Comparison of ENCODE assay signal across 19 cellular contexts in genomic region chr12:62713190-62713589, GRCh38.
"Had no signal": no experiment of that assay in that cellular context is flagged by ENCODE, and none has a peak within 500 bp of the region (broad histone marks: within the 10 kb centered on the region; RNA-seq: fewer than 3 reads in every experiment).

No MANE protein-coding gene starts in this region.

- H3K4me3 ChIP-seq: body of pancreas, coronary artery, gastrocnemius medialis, SK-N-MC, suprapubic skin, upper lobe of right lung had no signal

- H3K27me3 ChIP-seq: body of pancreas, gastrocnemius medialis, suprapubic skin, upper lobe of right lung had no signal

- H3K27ac Mint-ChIP-seq: activated CD4-positive, alpha-beta T cell treated with anti-CD3 and anti-CD28 coated beads for 36 hours; activated CD8-positive, alpha-beta memory T cell treated with anti-CD3 and anti-CD28 coated beads, Interleukin-2, amount 10 ng/mL, durations not matched to agents 7 days and 5 days; activated naive CD8-positive, alpha-beta T cell treated with anti-CD3 and anti-CD28 coated beads, Interleukin-2, amount 10 ng/mL, durations not matched to agents 7 days and 5 days; activated T-helper 17 cell treated with anti-CD3 and anti-CD28 coated beads, Interleukin-2, amount 50 U/mL, for 72 hours; natural killer cell treated with Interleukin-12 subunit alpha and Interleukin-12 subunit beta and Interleukin-15 and Interleukin-18, amount 100 ng/mL, for 72 hours; progenitor cell of endocrine pancreas had no signal

- H3K9me3 ChIP-seq: body of pancreas, gastrocnemius medialis, suprapubic skin, upper lobe of right lung had no signal

- H3K36me3 ChIP-seq: gastrocnemius medialis, suprapubic skin, upper lobe of right lung had no signal

- H3K4me3 Mint-ChIP-seq: activated CD4-positive, alpha-beta T cell treated with anti-CD3 and anti-CD28 coated beads for 36 hours; activated CD8-positive, alpha-beta memory T cell treated with anti-CD3 and anti-CD28 coated beads, Interleukin-2, amount 10 ng/mL, durations not matched to agents 7 days and 5 days; activated naive CD8-positive, alpha-beta T cell treated with anti-CD3 and anti-CD28 coated beads, Interleukin-2, amount 10 ng/mL, durations not matched to agents 7 days and 5 days; activated T-helper 17 cell treated with anti-CD3 and anti-CD28 coated beads, Interleukin-2, amount 50 U/mL, for 72 hours; central memory CD8-positive, alpha-beta T cell; natural killer cell treated with Interleukin-12 subunit alpha and Interleukin-12 subunit beta and Interleukin-15 and Interleukin-18, amount 100 ng/mL, for 72 hours had no signal

- H3K27me3 Mint-ChIP-seq: activated CD4-positive, alpha-beta T cell treated with anti-CD3 and anti-CD28 coated beads for 36 hours; activated CD8-positive, alpha-beta memory T cell treated with anti-CD3 and anti-CD28 coated beads, Interleukin-2, amount 10 ng/mL, durations not matched to agents 7 days and 5 days; activated T-helper 17 cell treated with anti-CD3 and anti-CD28 coated beads, Interleukin-2, amount 50 U/mL, for 72 hours; central memory CD8-positive, alpha-beta T cell; progenitor cell of endocrine pancreas had no signal

- H3K9me3 Mint-ChIP-seq: activated naive CD8-positive, alpha-beta T cell treated with anti-CD3 and anti-CD28 coated beads, Interleukin-2, amount 10 ng/mL, durations not matched to agents 7 days and 5 days; activated T-helper 17 cell treated with anti-CD3 and anti-CD28 coated beads, Interleukin-2, amount 50 U/mL, for 72 hours; central memory CD8-positive, alpha-beta T cell; natural killer cell treated with Interleukin-12 subunit alpha and Interleukin-12 subunit beta and Interleukin-15 and Interleukin-18, amount 100 ng/mL, for 72 hours had no signal

- H3K27ac ChIP-seq: body of pancreas, gastrocnemius medialis, suprapubic skin, upper lobe of right lung had no signal

- H3K4me1 ChIP-seq: body of pancreas, upper lobe of right lung had no signal

- DNase-seq: activated CD4-positive, alpha-beta T cell treated with anti-CD3 and anti-CD28 coated beads for 36 hours; activated CD4-positive, alpha-beta T cell treated with anti-CD3 and anti-CD28 coated beads, Interleukin-2, amount 50 U/mL, for 48 hours; activated CD8-positive, alpha-beta memory T cell treated with anti-CD3 and anti-CD28 coated beads, Interleukin-2, amount 10 ng/mL, durations not matched to agents 7 days and 5 days; activated naive CD4-positive, alpha-beta T cell; activated naive CD8-positive, alpha-beta T cell treated with anti-CD3 and anti-CD28 coated beads, Interleukin-2, amount 10 ng/mL, durations not matched to agents 7 days and 5 days; body of pancreas; gastrocnemius medialis; head of caudate nucleus; kidney glomerular epithelial cell; stimulated activated CD4-positive, alpha-beta T cell treated with anti-CD3 and anti-CD28 coated beads, Interleukin-2, amount 100 ng/mL, for 24 hours; stimulated activated naive CD8-positive, alpha-beta T cell treated with anti-CD3 and anti-CD28 coated beads, Interleukin-15, Interleukin-2, amounts not matched to agents 100 U/mL and 50 U/mL, for 24 hours; upper lobe of right lung had no signal

- H3K36me3 Mint-ChIP-seq: activated CD8-positive, alpha-beta memory T cell treated with anti-CD3 and anti-CD28 coated beads, Interleukin-2, amount 10 ng/mL, durations not matched to agents 7 days and 5 days; activated naive CD8-positive, alpha-beta T cell treated with anti-CD3 and anti-CD28 coated beads, Interleukin-2, amount 10 ng/mL, durations not matched to agents 7 days and 5 days; natural killer cell treated with Interleukin-12 subunit alpha and Interleukin-12 subunit beta and Interleukin-15 and Interleukin-18, amount 100 ng/mL, for 72 hours had no signal

- H3K4me1 Mint-ChIP-seq: activated CD4-positive, alpha-beta T cell treated with anti-CD3 and anti-CD28 coated beads for 36 hours; activated CD8-positive, alpha-beta memory T cell treated with anti-CD3 and anti-CD28 coated beads, Interleukin-2, amount 10 ng/mL, durations not matched to agents 7 days and 5 days; activated naive CD8-positive, alpha-beta T cell treated with anti-CD3 and anti-CD28 coated beads, Interleukin-2, amount 10 ng/mL, durations not matched to agents 7 days and 5 days; activated T-helper 17 cell treated with anti-CD3 and anti-CD28 coated beads, Interleukin-2, amount 50 U/mL, for 72 hours; central memory CD8-positive, alpha-beta T cell had no signal

- ATAC-seq: activated CD4-positive, alpha-beta T cell treated with anti-CD3 and anti-CD28 coated beads for 36 hours; activated CD8-positive, alpha-beta memory T cell treated with anti-CD3 and anti-CD28 coated beads, Interleukin-2, amount 10 ng/mL, durations not matched to agents 7 days and 5 days; activated T-helper 17 cell treated with anti-CD3 and anti-CD28 coated beads, Interleukin-2, amount 50 U/mL, for 72 hours; body of pancreas; gastrocnemius medialis; natural killer cell treated with Interleukin-12 subunit alpha and Interleukin-12 subunit beta and Interleukin-15 and Interleukin-18, amount 100 ng/mL, for 72 hours; stimulated activated naive CD8-positive, alpha-beta T cell treated with anti-CD3 and anti-CD28 coated beads, Interleukin-15, Interleukin-2, amounts not matched to agents 100 U/mL and 50 U/mL, for 24 hours; upper lobe of right lung had no signal
